ENCODE assay signal across 8 cellular contexts in the genomic region with DNA sequence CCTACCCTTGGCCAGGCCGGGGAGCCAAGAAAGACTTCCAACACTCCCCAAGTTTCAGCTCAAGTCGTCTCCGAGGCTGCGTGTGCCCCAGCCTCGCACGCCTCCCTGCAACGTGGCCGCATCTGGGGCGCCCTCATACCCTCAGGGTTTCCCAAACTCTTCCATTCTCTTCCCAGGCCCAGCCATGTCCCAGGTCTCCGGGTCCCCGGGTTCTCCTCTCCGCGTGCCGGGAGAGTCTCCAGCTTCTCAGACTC. TPM values are rescaled to one million over a fixed set of nuclear protein-coding genes. Genes with fewer than 3 reads are reported as not detected.
DNase-seq lines count a peak whose midpoint lies in the region; ATAC-seq and TF ChIP-seq lines count a peak whose summit lies in the region.

No MANE protein-coding gene starts in this region.

- CTCF ChIA-PET in activated CD4-positive, alpha-beta T cell treated with anti-CD3 and anti-CD28 coated beads, Interleukin-2, amount 10 ng/mL, durations not matched to agents 7 days and 5 days (lab: Charles Lee), result interaction anchor here (1.3 kb wide), 1 partner anchor 197 kb away, joined by 3 read pairs; a partner anchor contains a TSS
- CTCF ChIA-PET in activated CD8-positive, alpha-beta T cell treated with anti-CD3 and anti-CD28 coated beads for 36 hours (lab: Charles Lee), result interaction anchor here (1.5 to 2.4 kb wide), 2 partner anchors 168 to 195 kb away, joined by 4 to 7 read pairs; no protein-coding TSS in a partner anchor

- intact Hi-C loops in activated CD8-positive, alpha-beta T cell treated with anti-CD3 and anti-CD28 coated beads for 36 hours (cut with micrococcal nuclease), result loop anchor here (5.0 to 10.0 kb wide), 3 partner anchors 35 to 462 kb away; a partner anchor contains a TSS
- intact Hi-C loops in testis (cut with DNase I; ENCODE audit: low total_unique reads) (no loop called here), adrenal gland (cut with DNase I) (no loop called here)

- 0% methylated on average over 8 of the region's 14 CpGs; no CpG with 5 or more reads in 1 of the 2 donors for WGBS in testis, 2 donors
- WGBS in adrenal gland, 4 donors, result 0 to 31% (median 16%) methylated on average over 1 to 14 of the region's 14 CpGs

- TF ChIP-seq CTCF in activated CD8-positive, alpha-beta T cell treated with anti-CD3 and anti-CD28 coated beads for 36 hours (IDR thresholded peaks at IDR 0.05), result no peak
- no peak for TF ChIP-seq CTCF in testis (IDR thresholded peaks at IDR 0.05)
- no peak for TF ChIP-seq CTCF in adrenal gland (IDR thresholded peaks at IDR 0.05)

- H3K4me1 Mint-ChIP-seq in activated CD4-positive, alpha-beta T cell treated with anti-CD3 and anti-CD28 coated beads, Interleukin-2, amount 10 ng/mL, durations not matched to agents 7 days and 5 days, result peaks cover 38% of the 10 kb centered on the region
- H3K4me1 Mint-ChIP-seq in activated CD8-positive, alpha-beta T cell treated with anti-CD3 and anti-CD28 coated beads for 36 hours (ENCODE audit: low read depth), result peaks cover 30% of the 10 kb centered on the region

- peak overlapping the region; percentile 66 for H3K4me3 ChIP-seq in iPS-18c (ENCODE audit: insufficient read depth, low read depth, low read length)
- peak overlapping the region; percentile 52 to 71 for H3K4me3 ChIP-seq in testis
- peak overlapping the region in 1 of 4 donors; percentile 57 for H3K4me3 ChIP-seq in adrenal gland

- peaks cover 14% of the 10 kb centered on the region for H3K36me3 Mint-ChIP-seq in activated CD4-positive, alpha-beta T cell treated with anti-CD3 and anti-CD28 coated beads, Interleukin-2, amount 10 ng/mL, durations not matched to agents 7 days and 5 days (ENCODE audit: low read depth)
- peaks cover 11% of the 10 kb centered on the region for H3K36me3 Mint-ChIP-seq in activated CD8-positive, alpha-beta T cell treated with anti-CD3 and anti-CD28 coated beads for 36 hours (ENCODE audit: low read depth)

- H3K27me3 ChIP-seq in testis, result no peaks in the 10 kb centered on the region
- peaks cover 36% of the 10 kb centered on the region for H3K27me3 ChIP-seq in adrenal gland

- no peaks in the 10 kb centered on the region for H3K9me3 Mint-ChIP-seq in activated CD4-positive, alpha-beta T cell treated with anti-CD3 and anti-CD28 coated beads, Interleukin-2, amount 10 ng/mL, durations not matched to agents 7 days and 5 days
- no peaks in the 10 kb centered on the region for H3K9me3 Mint-ChIP-seq in activated CD8-positive, alpha-beta T cell treated with anti-CD3 and anti-CD28 coated beads for 36 hours

- H3K27ac Mint-ChIP-seq in activated CD4-positive, alpha-beta T cell treated with anti-CD3 and anti-CD28 coated beads, Interleukin-2, amount 10 ng/mL, durations not matched to agents 7 days and 5 days, result peak overlapping the region; percentile 94
- H3K27ac Mint-ChIP-seq in activated CD8-positive, alpha-beta T cell treated with anti-CD3 and anti-CD28 coated beads for 36 hours, result peak overlapping the region; percentile 93

- POLR2A ChIA-PET in activated CD4-positive, alpha-beta T cell treated with anti-CD3 and anti-CD28 coated beads, Interleukin-2, amount 10 ng/mL, durations not matched to agents 7 days and 5 days (lab: Charles Lee), result interaction anchor here (0.7 kb wide), 1 partner anchor 197 kb away, joined by 3 read pairs; a partner anchor contains a TSS
- POLR2A ChIA-PET in activated CD8-positive, alpha-beta T cell treated with anti-CD3 and anti-CD28 coated beads for 36 hours (lab: Charles Lee), result interaction anchor here (0.9 to 1.3 kb wide), 4 partner anchors 18 to 458 kb away, joined by 3 to 7 read pairs (median 4); no protein-coding TSS in a partner anchor

- TF ChIP-seq POLR2A in testis (IDR thresholded peaks at IDR 0.05) (no peak), adrenal gland (IDR thresholded peaks at IDR 0.05) (no peak)

- H3K9me3 ChIP-seq in iPS-18c (ENCODE audit: control insufficient read depth, insufficient read depth, low read length), result peaks cover 2% of the 10 kb centered on the region
- H3K9me3 ChIP-seq in testis, result no peaks in the 10 kb centered on the region
- H3K9me3 ChIP-seq in adrenal gland (replicated peaks in 1 of 3), result no peaks in the 10 kb centered on the region

- H3K4me3 Mint-ChIP-seq in activated CD4-positive, alpha-beta T cell treated with anti-CD3 and anti-CD28 coated beads, Interleukin-2, amount 10 ng/mL, durations not matched to agents 7 days and 5 days, result peak overlapping the region; percentile 94
- H3K4me3 Mint-ChIP-seq in activated CD8-positive, alpha-beta T cell treated with anti-CD3 and anti-CD28 coated beads for 36 hours, result peak overlapping the region; percentile 93

- peak; percentile 15 for ATAC-seq in HG02885 (IDR thresholded peaks at IDR 0.05; ENCODE audit: poor library complexity, unreplicated experiment)
- ATAC-seq in activated CD8-positive, alpha-beta T cell treated with anti-CD3 and anti-CD28 coated beads for 36 hours, result peak; percentile 8

- no peaks in the 10 kb centered on the region for H3K27me3 Mint-ChIP-seq in activated CD4-positive, alpha-beta T cell treated with anti-CD3 and anti-CD28 coated beads, Interleukin-2, amount 10 ng/mL, durations not matched to agents 7 days and 5 days
- no peaks in the 10 kb centered on the region for H3K27me3 Mint-ChIP-seq in activated CD8-positive, alpha-beta T cell treated with anti-CD3 and anti-CD28 coated beads for 36 hours

- H3K27ac ChIP-seq in testis, result no peak overlapping the region
- no peak overlapping the region for H3K27ac ChIP-seq in adrenal gland

- H3K4me1 ChIP-seq in testis, result no peaks in the 10 kb centered on the region
- peaks cover 0 to 6% of the 10 kb centered on the region in 2 donors for H3K4me1 ChIP-seq in adrenal gland (replicated peaks in 1 of 2)

- no peak for DNase-seq in activated CD4-positive, alpha-beta T cell treated with anti-CD3 and anti-CD28 coated beads, Interleukin-2, amount 10 ng/mL, durations not matched to agents 7 days and 5 days
- DNase-seq in activated CD4-positive, alpha-beta T cell treated with anti-CD3 and anti-CD28 coated beads for 4 hours, result no peak
- no peak for DNase-seq in activated CD8-positive, alpha-beta T cell treated with anti-CD3 and anti-CD28 coated beads for 36 hours
- no peak for DNase-seq in testis
- DNase-seq in adrenal gland, result no peak
- DNase-seq in middle frontal gyrus (ENCODE audit: extremely low spot score, low spot score), result no peak

- H3K36me3 ChIP-seq in testis (ENCODE audit: low read depth, missing control alignments) (no peaks in the 10 kb centered on the region), adrenal gland (replicated peaks in 1 of 2) (no peaks in the 10 kb centered on the region)

RNA-seq across cellular contexts. Expression of a gene that starts 0.3 kb away (rescaled TPM):
- total RNA-seq in activated CD4-positive, alpha-beta T cell treated with anti-CD3 and anti-CD28 coated beads, Interleukin-2, amount 10 ng/mL, durations not matched to agents 7 days and 5 days, result 10 to 100 TPM; 46.2 to 59.9 TPM
- 10 to 100 TPM; 75.4 to 79.9 TPM for total RNA-seq in activated CD8-positive, alpha-beta T cell treated with anti-CD3 and anti-CD28 coated beads for 36 hours
- total RNA-seq in testis, result 1 to 10 TPM; 3.5 to 3.7 TPM
- 3.7 TPM for polyA plus RNA-seq in testis (ENCODE audit: insufficient read depth, low read depth, low replicate concordance)
- total RNA-seq in adrenal gland, result 1 to 10 TPM in 7 of 8 donors, under 1 TPM in 1; 0.72 to 2.0 (median 1.4) TPM
- 1 to 10 TPM; 1.2 to 3.8 (median 1.4) TPM for polyA plus RNA-seq in adrenal gland

Comparison
In these comparisons a context has a peak if more than half of its experiments do, and no peak if none do; other contexts are left out.
1. RNA of a gene that starts 0.3 kb away (total RNA-seq): 75.4 to 79.9 TPM in activated CD8-positive, alpha-beta T cell treated with anti-CD3 and anti-CD28 coated beads for 36 hours and 46.2 to 59.9 TPM in activated CD4-positive, alpha-beta T cell treated with anti-CD3 and anti-CD28 coated beads, Interleukin-2, amount 10 ng/mL, durations not matched to agents 7 days and 5 days; 3.5 to 3.7 TPM in testis and 0.72 to 2.0 TPM in adrenal gland; every median in the first group is over 10 times any median in the second.